Comparison of ENCODE assay signal across 22 cellular contexts in genomic region chr9:116233160-116233530, GRCh38.
DNase-seq lines count a peak whose midpoint lies in the region; TF ChIP-seq lines count a peak whose summit lies in the region.
"Had no signal": no experiment of that assay in that cellular context is flagged by ENCODE, and none has a peak within 500 bp of the region (broad histone marks: within the 10 kb centered on the region; RNA-seq: fewer than 3 reads in every experiment).

No MANE protein-coding gene starts in this region.

- H3K9me3 Mint-ChIP-seq in chondrocyte (ENCODE audit: low read depth) (no peaks in the 10 kb centered on the region), type B pancreatic cell (no peaks in the 10 kb centered on the region)
- H3K9me3 Mint-ChIP-seq: CD8-positive, alpha-beta T cell; neural progenitor cell; stimulated activated naive B cell treated with anti-CD40 and anti-IgM and Interleukin-4, amounts not matched to agents 10 μg/mL and 1 μg/mL and 100 μg/mL, for 72 hours had no signal

- WGBS in mesendoderm (ENCODE audit: extremely low coverage, insufficient coverage, low lambda C conversion rate) = no CpG with 5 or more reads among the region's 3 CpGs

- H3K79me2 ChIP-seq in ACC112 (ENCODE audit: control insufficient read depth, insufficient read depth, low read length, unreplicated experiment) = no peaks in the 10 kb centered on the region
- no peaks in the 10 kb centered on the region for H3K79me2 ChIP-seq in mesendoderm (ENCODE audit: control insufficient read depth, insufficient read depth, low read length)

- H2AFZ ChIP-seq in ACC112 (ENCODE audit: low read length, unreplicated experiment) = no peak overlapping the region
- H2AFZ ChIP-seq: neural progenitor cell had no signal

- no peak overlapping the region for H2AK5ac ChIP-seq in mesendoderm (ENCODE audit: low read length)

- no peak overlapping the region for H3K4me3 Mint-ChIP-seq in chondrocyte (ENCODE audit: unreplicated experiment)
- H3K4me3 Mint-ChIP-seq in type B pancreatic cell = no peak overlapping the region
- H3K4me3 Mint-ChIP-seq: activated CD4-positive, alpha-beta T cell treated with anti-CD3 and anti-CD28 coated beads for 36 hours; CD8-positive, alpha-beta T cell; neural progenitor cell; stimulated activated naive B cell treated with anti-CD40 and anti-IgM and Interleukin-4, amounts not matched to agents 10 μg/mL and 1 μg/mL and 100 μg/mL, for 72 hours had no signal

- H3K4ac ChIP-seq in mesendoderm (ENCODE audit: low read depth, low read length) = no peak overlapping the region

- peaks cover 60% of the 10 kb centered on the region for H3K4me1 ChIP-seq in ACC112 (ENCODE audit: control insufficient read depth, insufficient read depth, low read length, unreplicated experiment)
- no peaks in the 10 kb centered on the region for H3K4me1 ChIP-seq in mesendoderm (ENCODE audit: control insufficient read depth, low read depth, low read length)
- H3K4me1 ChIP-seq: body of pancreas, neural progenitor cell, suprapubic skin had no signal

- peaks cover 88% of the 10 kb centered on the region for H3K4me1 Mint-ChIP-seq in chondrocyte (ENCODE audit: low read depth)
- peaks cover 12% of the 10 kb centered on the region for H3K4me1 Mint-ChIP-seq in type B pancreatic cell (ENCODE audit: unreplicated experiment)
- H3K4me1 Mint-ChIP-seq: activated CD4-positive, alpha-beta T cell treated with anti-CD3 and anti-CD28 coated beads for 36 hours; neural progenitor cell; stimulated activated naive B cell treated with anti-CD40 and anti-IgM and Interleukin-4, amounts not matched to agents 10 μg/mL and 1 μg/mL and 100 μg/mL, for 72 hours had no signal

- no peak for TF ChIP-seq CTCF in chondrocyte (IDR thresholded peaks at IDR 0.05)
- TF ChIP-seq CTCF in type B pancreatic cell (conservative IDR thresholded peaks at IDR 0.05) = no peak

- no peak overlapping the region for H2BK120ac ChIP-seq in mesendoderm (ENCODE audit: low read depth, low read length)

- no peak overlapping the region for H3K9ac ChIP-seq in mesendoderm (ENCODE audit: low read length)
- H3K9ac ChIP-seq: neural progenitor cell had no signal

- peaks cover 45% of the 10 kb centered on the region for H3K36me3 Mint-ChIP-seq in chondrocyte (ENCODE audit: low read depth)
- H3K36me3 Mint-ChIP-seq in type B pancreatic cell = peaks cover 16% of the 10 kb centered on the region
- H3K36me3 Mint-ChIP-seq: CD8-positive, alpha-beta T cell; stimulated activated naive B cell treated with anti-CD40 and anti-IgM and Interleukin-4, amounts not matched to agents 10 μg/mL and 1 μg/mL and 100 μg/mL, for 72 hours had no signal

- H3K27ac Mint-ChIP-seq in chondrocyte (ENCODE audit: unreplicated experiment) (peak overlapping the region; percentile 94), type B pancreatic cell (no peak overlapping the region)
- H3K27ac Mint-ChIP-seq: activated CD4-positive, alpha-beta T cell treated with anti-CD3 and anti-CD28 coated beads for 36 hours; CD8-positive, alpha-beta T cell; neural progenitor cell; stimulated activated naive B cell treated with anti-CD40 and anti-IgM and Interleukin-4, amounts not matched to agents 10 μg/mL and 1 μg/mL and 100 μg/mL, for 72 hours had no signal

- no peaks in the 10 kb centered on the region for H3K27me3 Mint-ChIP-seq in chondrocyte (ENCODE audit: low read depth)
- peaks cover 18% of the 10 kb centered on the region for H3K27me3 Mint-ChIP-seq in type B pancreatic cell
- H3K27me3 Mint-ChIP-seq: stimulated activated naive B cell treated with anti-CD40 and anti-IgM and Interleukin-4, amounts not matched to agents 10 μg/mL and 1 μg/mL and 100 μg/mL, for 72 hours had no signal

- H2BK15ac ChIP-seq in mesendoderm (replicated peaks; ENCODE audit: low read depth) = no peak overlapping the region

- H4K8ac ChIP-seq in mesendoderm (ENCODE audit: low read depth, low read length) = no peak overlapping the region

- no peaks in the 10 kb centered on the region for H3K27me3 ChIP-seq in ACC112 (ENCODE audit: insufficient read depth, low read length)
- H3K27me3 ChIP-seq in mesendoderm (ENCODE audit: insufficient read depth, low read length, poor library complexity) = no peaks in the 10 kb centered on the region
- H3K27me3 ChIP-seq: body of pancreas, heart left ventricle, neural progenitor cell, suprapubic skin had no signal

- no peak overlapping the region for H3K18ac ChIP-seq in mesendoderm (ENCODE audit: low read length)

- H3K36me3 ChIP-seq in ACC112 (ENCODE audit: insufficient read depth, low read length) (peaks cover 28% of the 10 kb centered on the region), mesendoderm (ENCODE audit: control insufficient read depth, insufficient read depth, low read length) (no peaks in the 10 kb centered on the region)
- H3K36me3 ChIP-seq: heart left ventricle, neural progenitor cell, suprapubic skin had no signal

- H3K23ac ChIP-seq in mesendoderm (ENCODE audit: low read length) = no peak overlapping the region

- no peak overlapping the region for H3K4me3 ChIP-seq in ACC112 (ENCODE audit: low read depth, low read length)
- no peak overlapping the region for H3K4me3 ChIP-seq in mesendoderm (ENCODE audit: low read length)
- H3K4me3 ChIP-seq: body of pancreas, heart left ventricle, lung, neural progenitor cell, suprapubic skin had no signal

- peak; percentile 86 for DNase-seq in NCI-H460 (ENCODE audit: extremely low read depth, low read depth)
- no peak for DNase-seq in chondrocyte (ENCODE audit: low spot score)
- DNase-seq in mesendoderm = no peak
- no peak for DNase-seq in NK-92 (lab: John Stamatoyannopoulos, UW; ENCODE audit: unreplicated experiment)
- no peak for DNase-seq in type B pancreatic cell (ENCODE audit: extremely low spot score, unreplicated experiment)
- DNase-seq in activated CD4-positive, alpha-beta T cell treated with anti-CD3 and anti-CD28 coated beads, Interleukin-2, amount 50 U/mL, for 48 hours = no peak
- DNase-seq in NCI-H446 treated with DMSO at 0.1 percent for 48 hours (lab: John Stamatoyannopoulos, UW) = no peak
- DNase-seq: activated CD4-positive, alpha-beta T cell treated with anti-CD3 and anti-CD28 coated beads for 36 hours; activated effector memory CD4-positive, alpha-beta T cell treated with anti-CD3 and anti-CD28 coated beads, Interleukin-2, amount 50 U/mL, for 16 hours; activated T-cell treated with anti-CD3 and anti-CD28 coated beads for 4 hours; body of pancreas; CD8-positive, alpha-beta T cell; heart left ventricle; NCI-H1105; posterior cingulate gyrus; stimulated activated CD4-positive, alpha-beta T cell treated with anti-CD3 and anti-CD28 coated beads, Interleukin-15, amount 100 ng/mL, for 24 hours; stimulated activated naive B cell treated with anti-CD40 and anti-IgM and Interleukin-4, amounts not matched to agents 10 μg/mL and 1 μg/mL and 100 μg/mL, for 72 hours; T-helper 2 cell had no signal

- H3K27ac ChIP-seq in ACC112 (ENCODE audit: low read depth, low read length) = peak overlapping the region; percentile 96
- peak overlapping the region; percentile 19 for H3K27ac ChIP-seq in mesendoderm (ENCODE audit: low read depth, low read length)
- H3K27ac ChIP-seq: body of pancreas, heart left ventricle, neural progenitor cell, suprapubic skin had no signal

- H3K56ac ChIP-seq in mesendoderm (ENCODE audit: low read length) = no peak overlapping the region

- no peaks in the 10 kb centered on the region for H3K79me1 ChIP-seq in mesendoderm (ENCODE audit: low read length)

- H2BK5ac ChIP-seq in mesendoderm (ENCODE audit: low read length) = no peak overlapping the region

- no peak overlapping the region for H3K4me2 ChIP-seq in mesendoderm (ENCODE audit: low read length)
- H3K4me2 ChIP-seq: neural progenitor cell had no signal

- no peak overlapping the region for H4K5ac ChIP-seq in mesendoderm (ENCODE audit: low read length)
